ENCODE assay signal across 27 cellular contexts in genomic region chr22:22071455-22071854, GRCh38.
"Had no signal": no experiment of that assay in that cellular context is flagged by ENCODE, and none has a peak within 500 bp of the region (broad histone marks: within the 10 kb centered on the region; RNA-seq: fewer than 3 reads in every experiment).

No MANE protein-coding gene starts in this region.

- DNase-seq: activated B cell treated with CpG ODN at 0.5 μM for 24 hours; activated CD4-positive, alpha-beta T cell treated with anti-CD3 and anti-CD28 coated beads for 48 hours; activated CD4-positive, alpha-beta T cell treated with anti-CD3 and anti-CD28 coated beads, Interleukin-2, amount 50 U/mL, for 1 hour; activated CD4-positive, alpha-beta T cell treated with anti-CD3 and anti-CD28 coated beads, Interleukin-2, amount 50 U/mL, for 48 hours; activated CD8-positive, alpha-beta memory T cell treated with anti-CD3 and anti-CD28 coated beads for 24 hours; activated CD8-positive, alpha-beta T cell treated with anti-CD3 and anti-CD28 coated beads for 36 hours; activated effector memory CD4-positive, alpha-beta T cell treated with Interleukin-2 at 50 U/mL for 16 hours; activated gamma-delta T cell treated with Interleukin-2 at 50 U/mL for 16 hours; activated naive CD4-positive, alpha-beta T cell treated with anti-CD3 and anti-CD28 coated beads, Interleukin-2, amount 50 U/mL, for 16 hours; activated naive CD4-positive, alpha-beta T cell treated with Interleukin-2 at 50 U/mL for 16 hours; activated T-cell treated with anti-CD3 and anti-CD28 coated beads, Interleukin-2, amount 50 U/mL, for 4 hours; amniotic stem cell; anterior cingulate cortex; brain microvascular endothelial cell; caudate nucleus; effector CD8-positive, alpha-beta T cell; foreskin keratinocyte; gastrocnemius medialis; glutamatergic neuron; heart left ventricle; T-helper 1 cell; T-helper 17 cell; T1000; WERI-Rb-1 had no signal

- H3K36me3 ChIP-seq: brain microvascular endothelial cell, gastrocnemius medialis, heart left ventricle, WERI-Rb-1 had no signal

- H3K27ac ChIP-seq: brain microvascular endothelial cell, foreskin keratinocyte, gastrocnemius medialis, heart left ventricle, WERI-Rb-1 had no signal

- H3K4me3 ChIP-seq: gastrocnemius medialis, heart left ventricle had no signal

- ATAC-seq: activated CD4-positive, CD25-positive, alpha-beta regulatory T cell treated with anti-CD3 and anti-CD28 coated beads, Interleukin-2, amount 50 U/mL, for 24 hours; activated CD8-positive, alpha-beta T cell treated with anti-CD3 and anti-CD28 coated beads for 36 hours; activated T-cell treated with anti-CD3 and anti-CD28 coated beads, Interleukin-2, amount 50 U/mL, for 4 hours; activated T-helper 17 cell treated with anti-CD3 and anti-CD28 coated beads, Interleukin-2, amount 50 U/mL, for 72 hours; esophagus mucosa; foreskin keratinocyte; gastrocnemius medialis; heart left ventricle; T-helper 17 cell had no signal

- H3K9me3 ChIP-seq: gastrocnemius medialis, heart left ventricle had no signal

- H3K4me1 ChIP-seq: foreskin keratinocyte, gastrocnemius medialis, heart left ventricle had no signal
